1 cellular context compared by ENCODE assay signal in genomic region chr14:23056257-23056955, GRCh38.
A peak's percentile ranks its signal among the peaks of the same experiment; 100 is the strongest.
TF ChIP-seq lines count a peak whose summit lies in the region.

No MANE protein-coding gene starts in this region.

TF ChIP-seq in HepG2, 621 proteins besides CTCF, POLR2A, EP300 and RAD21 (continued from another document and continues in another):
- TF ChIP-seq RFXAP (CRISPR knock-in tag; IDR thresholded peaks at IDR 0.05; ENCODE audit: borderline replicate concordance), result no peak
- peak; percentile 65 for TF ChIP-seq IRF2 (CRISPR knock-in tag; IDR thresholded peaks at IDR 0.05)
- no peak for TF ChIP-seq ZNF570 (CRISPR knock-in tag; IDR thresholded peaks at IDR 0.05; ENCODE audit: borderline replicate concordance)
- TF ChIP-seq FOXK1 (CRISPR knock-in tag; IDR thresholded peaks at IDR 0.05; ENCODE audit: borderline replicate concordance, low read depth), result peak; percentile 28; the same call in 1 of the 2 replicates
- peak; percentile 62; the same call in 1 of the 2 replicates for TF ChIP-seq ZBTB8A (CRISPR knock-in tag; IDR thresholded peaks at IDR 0.05; ENCODE audit: borderline replicate concordance, low read depth)
- no peak for TF ChIP-seq BRF2 (CRISPR knock-in tag; IDR thresholded peaks at IDR 0.05)
- TF ChIP-seq, protein P1, sequence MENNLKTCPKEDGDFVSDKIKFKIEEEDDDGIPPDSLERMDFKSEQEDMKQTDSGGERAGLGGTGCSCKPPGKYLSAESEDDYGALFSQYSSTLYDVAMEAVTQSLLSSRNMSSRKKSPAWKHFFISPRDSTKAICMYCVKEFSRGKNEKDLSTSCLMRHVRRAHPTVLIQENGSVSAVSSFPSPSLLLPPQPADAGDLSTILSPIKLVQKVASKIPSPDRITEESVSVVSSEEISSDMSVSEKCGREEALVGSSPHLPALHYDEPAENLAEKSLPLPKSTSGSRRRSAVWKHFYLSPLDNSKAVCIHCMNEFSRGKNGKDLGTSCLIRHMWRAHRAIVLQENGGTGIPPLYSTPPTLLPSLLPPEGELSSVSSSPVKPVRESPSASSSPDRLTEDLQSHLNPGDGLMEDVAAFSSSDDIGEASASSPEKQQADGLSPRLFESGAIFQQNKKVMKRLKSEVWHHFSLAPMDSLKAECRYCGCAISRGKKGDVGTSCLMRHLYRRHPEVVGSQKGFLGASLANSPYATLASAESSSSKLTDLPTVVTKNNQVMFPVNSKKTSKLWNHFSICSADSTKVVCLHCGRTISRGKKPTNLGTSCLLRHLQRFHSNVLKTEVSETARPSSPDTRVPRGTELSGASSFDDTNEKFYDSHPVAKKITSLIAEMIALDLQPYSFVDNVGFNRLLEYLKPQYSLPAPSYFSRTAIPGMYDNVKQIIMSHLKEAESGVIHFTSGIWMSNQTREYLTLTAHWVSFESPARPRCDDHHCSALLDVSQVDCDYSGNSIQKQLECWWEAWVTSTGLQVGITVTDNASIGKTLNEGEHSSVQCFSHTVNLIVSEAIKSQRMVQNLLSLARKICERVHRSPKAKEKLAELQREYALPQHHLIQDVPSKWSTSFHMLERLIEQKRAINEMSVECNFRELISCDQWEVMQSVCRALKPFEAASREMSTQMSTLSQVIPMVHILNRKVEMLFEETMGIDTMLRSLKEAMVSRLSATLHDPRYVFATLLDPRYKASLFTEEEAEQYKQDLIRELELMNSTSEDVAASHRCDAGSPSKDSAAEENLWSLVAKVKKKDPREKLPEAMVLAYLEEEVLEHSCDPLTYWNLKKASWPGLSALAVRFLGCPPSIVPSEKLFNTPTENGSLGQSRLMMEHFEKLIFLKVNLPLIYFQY (CRISPR knock-in tag; IDR thresholded peaks at IDR 0.05; ENCODE audit: borderline replicate concordance), result no peak
- no peak for TF ChIP-seq JUND (CRISPR knock-in tag; IDR thresholded peaks at IDR 0.05)
- TF ChIP-seq AGO2 (optimal IDR thresholded peaks at IDR 0.05; ENCODE audit: low read depth, low read length), result no peak
- TF ChIP-seq, protein P2, sequence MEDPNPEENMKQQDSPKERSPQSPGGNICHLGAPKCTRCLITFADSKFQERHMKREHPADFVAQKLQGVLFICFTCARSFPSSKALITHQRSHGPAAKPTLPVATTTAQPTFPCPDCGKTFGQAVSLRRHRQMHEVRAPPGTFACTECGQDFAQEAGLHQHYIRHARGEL (CRISPR knock-in tag; IDR thresholded peaks at IDR 0.05), result no peak
- TF ChIP-seq ZNF225 (CRISPR knock-in tag; IDR thresholded peaks at IDR 0.05), result peak; percentile 67; the same call in 1 of the 2 replicates
- no peak for TF ChIP-seq ZNF382 (CRISPR knock-in tag; IDR thresholded peaks at IDR 0.05; ENCODE audit: borderline replicate concordance)
- no peak for TF ChIP-seq CHCHD3 (CRISPR knock-in tag; IDR thresholded peaks at IDR 0.05)
- peak in 1 of 2 experiments; percentile 38; a peak in 1 of 4 replicates for TF ChIP-seq ATF4 (CRISPR knock-in tag; IDR thresholded peaks at IDR 0.05)
- no peak for TF ChIP-seq ZNF766 (CRISPR knock-in tag; IDR thresholded peaks at IDR 0.05; ENCODE audit: borderline replicate concordance)
- TF ChIP-seq ZNF251 (CRISPR knock-in tag; IDR thresholded peaks at IDR 0.05), result no peak
- TF ChIP-seq NFIB (CRISPR knock-in tag; IDR thresholded peaks at IDR 0.05; ENCODE audit: borderline replicate concordance), result no peak
- TF ChIP-seq FOXA3 (CRISPR knock-in tag; IDR thresholded peaks at IDR 0.05), result peak; percentile 60
- no peak for TF ChIP-seq POLR2G (IDR thresholded peaks at IDR 0.05; ENCODE audit: low read depth, low read length)
- TF ChIP-seq MAFG (CRISPR knock-in tag; IDR thresholded peaks at IDR 0.05), result no peak
- TF ChIP-seq, protein P3, sequence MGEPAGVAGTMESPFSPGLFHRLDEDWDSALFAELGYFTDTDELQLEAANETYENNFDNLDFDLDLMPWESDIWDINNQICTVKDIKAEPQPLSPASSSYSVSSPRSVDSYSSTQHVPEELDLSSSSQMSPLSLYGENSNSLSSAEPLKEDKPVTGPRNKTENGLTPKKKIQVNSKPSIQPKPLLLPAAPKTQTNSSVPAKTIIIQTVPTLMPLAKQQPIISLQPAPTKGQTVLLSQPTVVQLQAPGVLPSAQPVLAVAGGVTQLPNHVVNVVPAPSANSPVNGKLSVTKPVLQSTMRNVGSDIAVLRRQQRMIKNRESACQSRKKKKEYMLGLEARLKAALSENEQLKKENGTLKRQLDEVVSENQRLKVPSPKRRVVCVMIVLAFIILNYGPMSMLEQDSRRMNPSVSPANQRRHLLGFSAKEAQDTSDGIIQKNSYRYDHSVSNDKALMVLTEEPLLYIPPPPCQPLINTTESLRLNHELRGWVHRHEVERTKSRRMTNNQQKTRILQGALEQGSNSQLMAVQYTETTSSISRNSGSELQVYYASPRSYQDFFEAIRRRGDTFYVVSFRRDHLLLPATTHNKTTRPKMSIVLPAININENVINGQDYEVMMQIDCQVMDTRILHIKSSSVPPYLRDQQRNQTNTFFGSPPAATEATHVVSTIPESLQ (CRISPR knock-in tag; conservative IDR thresholded peaks at IDR 0.05), result no peak
- TF ChIP-seq MATR3 (CRISPR knock-in tag; IDR thresholded peaks at IDR 0.05), result no peak
- TF ChIP-seq ZNF589 (CRISPR knock-in tag; conservative IDR thresholded peaks at IDR 0.05), result 0 out of 2 replicates have a peak, but pooled peaks have one; percentile 20
- TF ChIP-seq HHEX (CRISPR knock-in tag; IDR thresholded peaks at IDR 0.05), result no peak
- TF ChIP-seq ZNF558 (CRISPR knock-in tag; IDR thresholded peaks at IDR 0.05; ENCODE audit: borderline replicate concordance), result no peak
- TF ChIP-seq ZNF782 (CRISPR knock-in tag; IDR thresholded peaks at IDR 0.05; ENCODE audit: borderline replicate concordance), result no peak; the same call in 1 of the 2 replicates
- no peak for TF ChIP-seq MTF1 (CRISPR knock-in tag; IDR thresholded peaks at IDR 0.05)
- TF ChIP-seq GFI1 (CRISPR knock-in tag; IDR thresholded peaks at IDR 0.05; ENCODE audit: borderline replicate concordance), result no peak; the same call in 1 of the 2 replicates
- no peak for TF ChIP-seq HCFC1 (IDR thresholded peaks at IDR 0.05; ENCODE audit: low read depth, low read length)
- TF ChIP-seq ZNF296 (CRISPR knock-in tag; conservative IDR thresholded peaks at IDR 0.05), result no peak
- no peak for TF ChIP-seq CC2D1A (CRISPR knock-in tag; IDR thresholded peaks at IDR 0.05)
- TF ChIP-seq ZNF615 (CRISPR knock-in tag; IDR thresholded peaks at IDR 0.05; ENCODE audit: borderline replicate concordance), result peak; percentile 29; the same call in 1 of the 2 replicates
- 0 out of 2 replicates have a peak, but pooled peaks have one; percentile 76 for TF ChIP-seq ZNF354B (CRISPR knock-in tag; IDR thresholded peaks at IDR 0.05)
- TF ChIP-seq HNF4G (IDR thresholded peaks at IDR 0.05; ENCODE audit: borderline replicate concordance, low read depth, low read length), result no peak
- no peak for TF ChIP-seq HNF4G (CRISPR knock-in tag; IDR thresholded peaks at IDR 0.05; ENCODE audit: borderline replicate concordance, low read depth)
- TF ChIP-seq ZNF263 (CRISPR knock-in tag; IDR thresholded peaks at IDR 0.05), result 0 out of 2 replicates have a peak, but pooled peaks have one; percentile 5
- TF ChIP-seq, protein P4, sequence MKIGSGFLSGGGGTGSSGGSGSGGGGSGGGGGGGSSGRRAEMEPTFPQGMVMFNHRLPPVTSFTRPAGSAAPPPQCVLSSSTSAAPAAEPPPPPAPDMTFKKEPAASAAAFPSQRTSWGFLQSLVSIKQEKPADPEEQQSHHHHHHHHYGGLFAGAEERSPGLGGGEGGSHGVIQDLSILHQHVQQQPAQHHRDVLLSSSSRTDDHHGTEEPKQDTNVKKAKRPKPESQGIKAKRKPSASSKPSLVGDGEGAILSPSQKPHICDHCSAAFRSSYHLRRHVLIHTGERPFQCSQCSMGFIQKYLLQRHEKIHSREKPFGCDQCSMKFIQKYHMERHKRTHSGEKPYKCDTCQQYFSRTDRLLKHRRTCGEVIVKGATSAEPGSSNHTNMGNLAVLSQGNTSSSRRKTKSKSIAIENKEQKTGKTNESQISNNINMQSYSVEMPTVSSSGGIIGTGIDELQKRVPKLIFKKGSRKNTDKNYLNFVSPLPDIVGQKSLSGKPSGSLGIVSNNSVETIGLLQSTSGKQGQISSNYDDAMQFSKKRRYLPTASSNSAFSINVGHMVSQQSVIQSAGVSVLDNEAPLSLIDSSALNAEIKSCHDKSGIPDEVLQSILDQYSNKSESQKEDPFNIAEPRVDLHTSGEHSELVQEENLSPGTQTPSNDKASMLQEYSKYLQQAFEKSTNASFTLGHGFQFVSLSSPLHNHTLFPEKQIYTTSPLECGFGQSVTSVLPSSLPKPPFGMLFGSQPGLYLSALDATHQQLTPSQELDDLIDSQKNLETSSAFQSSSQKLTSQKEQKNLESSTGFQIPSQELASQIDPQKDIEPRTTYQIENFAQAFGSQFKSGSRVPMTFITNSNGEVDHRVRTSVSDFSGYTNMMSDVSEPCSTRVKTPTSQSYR (CRISPR knock-in tag; IDR thresholded peaks at IDR 0.05; ENCODE audit: borderline replicate concordance), result 0 out of 2 replicates have a peak, but pooled peaks have one; percentile 24
- TF ChIP-seq ZNF691 (CRISPR knock-in tag; IDR thresholded peaks at IDR 0.05; ENCODE audit: borderline replicate concordance, low read depth), result peak; percentile 7; the same call in 1 of the 2 replicates
- TF ChIP-seq ARID2 (CRISPR knock-in tag; IDR thresholded peaks at IDR 0.05; ENCODE audit: borderline replicate concordance), result no peak
- TF ChIP-seq KDM5B (CRISPR knock-in tag; IDR thresholded peaks at IDR 0.05; ENCODE audit: borderline replicate concordance), result no peak; the same call in 1 of the 2 replicates
- 0 out of 2 replicates have a peak, but pooled peaks have one; percentile 17 for TF ChIP-seq HINFP (CRISPR knock-in tag; IDR thresholded peaks at IDR 0.05; ENCODE audit: low read depth)
- no peak for TF ChIP-seq MEIS1 (CRISPR knock-in tag; IDR thresholded peaks at IDR 0.05; ENCODE audit: borderline replicate concordance)
- no peak for TF ChIP-seq EHMT2 (IDR thresholded peaks at IDR 0.05; ENCODE audit: borderline replicate concordance, low read depth, low read length)
- TF ChIP-seq HMGXB4 (CRISPR knock-in tag; IDR thresholded peaks at IDR 0.05; ENCODE audit: borderline replicate concordance in 1 of 2, low read depth in 1 of 2), result peak; percentile 95 to 97
- 0 out of 2 replicates have a peak, but pooled peaks have one; percentile 70 for TF ChIP-seq KAT7 (CRISPR knock-in tag; IDR thresholded peaks at IDR 0.05; ENCODE audit: borderline replicate concordance)
- TF ChIP-seq ZMYM3 (CRISPR knock-in tag; IDR thresholded peaks at IDR 0.05), result peak; percentile 73; the same call in 1 of the 2 replicates
- TF ChIP-seq SIN3A (IDR thresholded peaks at IDR 0.05; ENCODE audit: borderline replicate concordance, low read depth, low read length), result no peak
- no peak for TF ChIP-seq SRY (CRISPR knock-in tag; IDR thresholded peaks at IDR 0.05)
- TF ChIP-seq, protein P5, sequence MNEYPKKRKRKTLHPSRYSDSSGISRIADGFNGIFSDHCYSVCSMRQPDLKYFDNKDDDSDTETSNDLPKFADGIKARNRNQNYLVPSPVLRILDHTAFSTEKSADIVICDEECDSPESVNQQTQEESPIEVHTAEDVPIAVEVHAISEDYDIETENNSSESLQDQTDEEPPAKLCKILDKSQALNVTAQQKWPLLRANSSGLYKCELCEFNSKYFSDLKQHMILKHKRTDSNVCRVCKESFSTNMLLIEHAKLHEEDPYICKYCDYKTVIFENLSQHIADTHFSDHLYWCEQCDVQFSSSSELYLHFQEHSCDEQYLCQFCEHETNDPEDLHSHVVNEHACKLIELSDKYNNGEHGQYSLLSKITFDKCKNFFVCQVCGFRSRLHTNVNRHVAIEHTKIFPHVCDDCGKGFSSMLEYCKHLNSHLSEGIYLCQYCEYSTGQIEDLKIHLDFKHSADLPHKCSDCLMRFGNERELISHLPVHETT (CRISPR knock-in tag; conservative IDR thresholded peaks at IDR 0.05), result peak; percentile 44; the same call in 1 of the 2 replicates
- TF ChIP-seq ATM (IDR thresholded peaks at IDR 0.05; ENCODE audit: borderline replicate concordance), result no peak
